ENCODE assay signal across 17 cellular contexts in the genomic region with DNA sequence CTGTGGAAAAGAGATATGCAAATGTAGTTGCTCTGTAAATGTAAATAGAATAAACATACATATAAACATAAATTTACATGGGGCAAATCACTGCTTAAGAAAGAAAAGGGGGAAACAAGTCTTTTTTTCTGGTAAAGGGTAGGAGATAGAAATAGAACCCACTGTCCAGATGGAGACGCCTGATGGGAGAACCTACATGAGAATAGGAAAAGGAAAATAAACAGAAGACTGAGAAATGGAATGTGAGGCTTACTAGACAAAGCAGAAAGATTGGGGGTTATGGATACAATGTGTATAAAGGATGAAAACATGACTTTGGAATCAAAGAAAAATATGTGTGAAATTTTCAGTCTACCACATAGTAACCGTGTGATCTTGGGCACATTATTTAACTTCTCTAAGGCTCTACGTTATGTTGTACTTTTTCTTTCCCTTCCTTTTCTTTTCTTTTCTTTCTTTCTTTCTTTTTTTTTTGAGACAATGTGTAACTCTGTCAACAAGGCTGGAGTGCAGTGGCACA.
DNase-seq lines count a peak whose midpoint lies in the region.
"Had no signal": no experiment of that assay in that cellular context is flagged by ENCODE, and none has a peak within 500 bp of the region (broad histone marks: within the 10 kb centered on the region; RNA-seq: fewer than 3 reads in every experiment).

No MANE protein-coding gene starts in this region.

- no peak overlapping the region for H3K27ac Mint-ChIP-seq in immature natural killer cell
- H3K27ac Mint-ChIP-seq: CD14-positive monocyte; CD4-positive, alpha-beta T cell; CD8-positive, alpha-beta memory T cell; H9 had no signal

- H3K9me3 Mint-ChIP-seq in immature natural killer cell = no peaks in the 10 kb centered on the region
- H3K9me3 Mint-ChIP-seq: CD4-positive, alpha-beta T cell; H9 had no signal

- H3K36me3 Mint-ChIP-seq in immature natural killer cell = no peaks in the 10 kb centered on the region
- H3K36me3 Mint-ChIP-seq: CD14-positive monocyte; CD8-positive, alpha-beta memory T cell had no signal

- H3K4me1 Mint-ChIP-seq in immature natural killer cell = no peaks in the 10 kb centered on the region
- H3K4me1 Mint-ChIP-seq: CD14-positive monocyte; CD8-positive, alpha-beta memory T cell had no signal

- DNase-seq in NCI-H2171 treated with DMSO at 0.1 percent for 48 hours (lab: John Stamatoyannopoulos, UW) (peak; percentile 5), NCI-H2171 (lab: John Stamatoyannopoulos, UW) (no peak), GM04503 (ENCODE audit: low read depth) (peak; percentile 11), astrocyte of the hippocampus (ENCODE audit: low read depth, low spot score) (peak; percentile 63), KG1 (lab: John Stamatoyannopoulos, UW) (no peak), immature natural killer cell (no peak), H4 (ENCODE audit: low spot score) (no peak)
- DNase-seq: AML-193; BE2C; CD4-positive, alpha-beta T cell; CD8-positive, alpha-beta memory T cell; DMS 273 treated with DMSO at 0.1 percent for 48 hours; DMS79; GF-D8; GM23248; H9 had no signal

- H3K4me3 Mint-ChIP-seq in immature natural killer cell = no peak overlapping the region
- H3K4me3 Mint-ChIP-seq: CD14-positive monocyte; CD4-positive, alpha-beta T cell; CD8-positive, alpha-beta memory T cell; H9 had no signal

- peaks cover 6 to 11% (median 7%) of the 10 kb centered on the region in 3 donors for H3K27me3 Mint-ChIP-seq in immature natural killer cell (ENCODE audit: low read depth in 3 of 3)

Comparison
In these comparisons a context has a peak if more than half of its experiments do, and no peak if none do; other contexts are left out.
1. DNase-seq: peak in NCI-H2171 treated with DMSO at 0.1 percent for 48 hours (single experiment), GM04503 (single experiment) and astrocyte of the hippocampus (single experiment); none in NCI-H2171 (single experiment), KG1 (single experiment), immature natural killer cell (0 of 3) and H4 (single experiment).